ENCODE assay signal across 8 cellular contexts in the genomic region with DNA sequence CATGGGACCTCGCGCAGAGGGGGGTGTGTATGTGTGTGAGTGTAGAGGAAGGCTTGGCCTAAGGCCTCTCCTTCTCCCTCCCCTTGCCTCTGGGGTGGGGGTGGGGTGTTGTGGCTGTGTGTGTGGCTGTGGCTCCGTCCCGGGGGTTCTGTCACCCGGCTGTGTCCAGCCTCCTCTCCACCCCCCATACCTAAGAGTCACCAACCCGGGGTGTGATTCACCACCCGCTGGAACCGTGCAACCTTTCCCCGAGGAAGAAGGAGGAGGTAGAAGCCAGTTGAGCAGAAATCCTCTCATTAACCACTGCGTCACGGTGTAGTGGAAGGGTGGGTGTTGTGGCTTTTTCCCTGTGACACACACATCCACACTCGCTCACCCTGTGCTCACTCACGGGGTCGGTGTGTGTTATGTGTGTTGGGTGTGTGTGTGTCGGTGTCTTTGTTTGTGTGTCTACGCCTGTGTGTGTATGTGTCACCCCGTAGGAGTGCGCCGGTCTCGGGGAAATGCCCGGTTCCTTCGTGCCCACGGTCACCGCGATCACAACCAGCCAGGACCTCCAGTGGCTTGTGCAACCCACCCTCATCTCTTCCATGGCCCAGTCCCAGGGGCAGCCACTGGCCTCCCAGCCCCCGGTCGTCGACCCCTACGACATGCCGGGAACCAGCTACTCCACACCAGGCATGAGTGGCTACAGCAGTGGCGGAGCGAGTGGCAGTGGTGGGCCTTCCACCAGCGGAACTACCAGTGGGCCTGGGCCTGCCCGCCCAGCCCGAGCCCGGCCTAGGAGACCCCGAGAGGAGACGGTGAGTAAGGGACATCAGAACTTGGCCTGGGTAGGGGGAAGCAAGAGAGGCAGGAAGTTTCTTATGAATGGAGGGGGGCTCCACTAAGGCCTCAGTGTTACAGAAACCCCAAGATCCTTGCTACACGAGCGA. TPM values are rescaled to one million over a fixed set of nuclear protein-coding genes. Genes with fewer than 3 reads are reported as not detected.
DNase-seq lines count a peak whose midpoint lies in the region; ATAC-seq, FAIRE-seq and TF ChIP-seq lines count a peak whose summit lies in the region.

No MANE protein-coding gene starts in this region.

- DNase-seq in GM18507 (ENCODE audit: extremely low spot score, insufficient read length, low read depth) = no peak
- peak; percentile 45 to 55 (median 55) for DNase-seq in effector memory CD4-positive, alpha-beta T cell
- DNase-seq in neural crest cell (ENCODE audit: low read depth, low spot score) = no peak
- no peak for DNase-seq in hippocampal formation (lab: John Stamatoyannopoulos, UW)
- DNase-seq in posterior cingulate gyrus = no peak

- FAIRE-seq in GM18507 (lab: Jason Lieb, UNC) = peak; percentile 71

- H3K27ac Mint-ChIP-seq in T-helper 1 cell treated with Interleukin-12 subunit alpha and Interleukin-12 subunit beta and Interleukin-4 antibody, amounts not matched to agents 30 μg/mL and 1 μg/mL, for 36 hours = peak overlapping the region; percentile 94
- H3K27ac Mint-ChIP-seq in neural crest cell (ENCODE audit: unreplicated experiment) = peak overlapping the region; percentile 27

- ATAC-seq in HG03469 (IDR thresholded peaks at IDR 0.05; ENCODE audit: unreplicated experiment) (no peak), GM19395 (IDR thresholded peaks at IDR 0.05; ENCODE audit: unreplicated experiment) (no peak)

- H3K9me3 Mint-ChIP-seq in T-helper 1 cell treated with Interleukin-12 subunit alpha and Interleukin-12 subunit beta and Interleukin-4 antibody, amounts not matched to agents 30 μg/mL and 1 μg/mL, for 36 hours = no peaks in the 10 kb centered on the region
- no peaks in the 10 kb centered on the region for H3K9me3 Mint-ChIP-seq in neural crest cell

- H3K27me3 Mint-ChIP-seq in T-helper 1 cell treated with Interleukin-12 subunit alpha and Interleukin-12 subunit beta and Interleukin-4 antibody, amounts not matched to agents 30 μg/mL and 1 μg/mL, for 36 hours (ENCODE audit: low read depth) = peaks cover 50% of the 10 kb centered on the region
- peaks cover 56% of the 10 kb centered on the region for H3K27me3 Mint-ChIP-seq in neural crest cell (ENCODE audit: low read depth)

- H3K36me3 ChIP-seq in effector memory CD4-positive, alpha-beta T cell (ENCODE audit: control insufficient read depth, insufficient read depth, low read length) = peaks cover 8% of the 10 kb centered on the region

- H3K4me1 Mint-ChIP-seq in T-helper 1 cell treated with Interleukin-12 subunit alpha and Interleukin-12 subunit beta and Interleukin-4 antibody, amounts not matched to agents 30 μg/mL and 1 μg/mL, for 36 hours (ENCODE audit: low read depth) = peaks cover 28% of the 10 kb centered on the region
- H3K4me1 Mint-ChIP-seq in neural crest cell = peaks cover 27% of the 10 kb centered on the region

- no peak for TF ChIP-seq CTCF in neural crest cell (conservative IDR thresholded peaks at IDR 0.05)

- no peaks in the 10 kb centered on the region for H3K27me3 ChIP-seq in effector memory CD4-positive, alpha-beta T cell (replicated peaks; ENCODE audit: control insufficient read depth, insufficient read depth, low read length, poor library complexity, severe bottlenecking)

- no peaks in the 10 kb centered on the region for H3K9me3 ChIP-seq in effector memory CD4-positive, alpha-beta T cell (ENCODE audit: control insufficient read depth, low read length)

- H3K4me3 ChIP-seq in effector memory CD4-positive, alpha-beta T cell (ENCODE audit: insufficient read depth, low read depth, low read length, poor library complexity, severe bottlenecking) = peak overlapping the region; percentile 91

- intact Hi-C loops in posterior cingulate gyrus (cut with DNase I) = no loop called here

- peaks cover 2% of the 10 kb centered on the region for H3K36me3 Mint-ChIP-seq in T-helper 1 cell treated with Interleukin-12 subunit alpha and Interleukin-12 subunit beta and Interleukin-4 antibody, amounts not matched to agents 30 μg/mL and 1 μg/mL, for 36 hours (ENCODE audit: low read depth)
- no peaks in the 10 kb centered on the region for H3K36me3 Mint-ChIP-seq in neural crest cell (ENCODE audit: low read depth)

- peaks cover 14% of the 10 kb centered on the region for H3K4me1 ChIP-seq in effector memory CD4-positive, alpha-beta T cell (ENCODE audit: control insufficient read depth, insufficient read depth, low read length, poor library complexity, severe bottlenecking)

- peak overlapping the region; percentile 89 for H3K4me3 Mint-ChIP-seq in T-helper 1 cell treated with Interleukin-12 subunit alpha and Interleukin-12 subunit beta and Interleukin-4 antibody, amounts not matched to agents 30 μg/mL and 1 μg/mL, for 36 hours
- peak overlapping the region; percentile 89 for H3K4me3 Mint-ChIP-seq in neural crest cell

- peak overlapping the region; percentile 99 for H3K27ac ChIP-seq in effector memory CD4-positive, alpha-beta T cell (ENCODE audit: insufficient read depth, low read length, poor library complexity, severe bottlenecking)

RNA-seq across cellular contexts. Expression of a gene that starts 2.6 kb away (rescaled TPM):
- 0.26 and 0.45 TPM in 2 replicates for total RNA-seq in neural crest cell

RNA-seq across cellular contexts. Expression of a gene that starts 26.4 kb away (rescaled TPM):
- 16.2 and 19.8 TPM in 2 replicates for total RNA-seq in neural crest cell

RNA-seq across cellular contexts. Expression of a gene that starts 27.8 kb away (rescaled TPM):
- not detected in 2 replicates for total RNA-seq in neural crest cell

RNA-seq across cellular contexts. Expression of a gene that starts 36.9 kb away (rescaled TPM):
- total RNA-seq in neural crest cell = 46.1 and 49.9 TPM in 2 replicates

RNA-seq across cellular contexts. Expression of a gene that starts 46.7 kb away (rescaled TPM):
- total RNA-seq in neural crest cell = 111 and 115 TPM in 2 replicates

Comparison
In these comparisons a context has a peak if more than half of its experiments do, and no peak if none do; other contexts are left out.
1. DNase-seq: peak in effector memory CD4-positive, alpha-beta T cell (3 of 3); none in GM18507 (single experiment), neural crest cell (single experiment), hippocampal formation (0 of 2) and posterior cingulate gyrus (0 of 10).